33 cellular contexts compared by ENCODE assay signal in the genomic region with DNA sequence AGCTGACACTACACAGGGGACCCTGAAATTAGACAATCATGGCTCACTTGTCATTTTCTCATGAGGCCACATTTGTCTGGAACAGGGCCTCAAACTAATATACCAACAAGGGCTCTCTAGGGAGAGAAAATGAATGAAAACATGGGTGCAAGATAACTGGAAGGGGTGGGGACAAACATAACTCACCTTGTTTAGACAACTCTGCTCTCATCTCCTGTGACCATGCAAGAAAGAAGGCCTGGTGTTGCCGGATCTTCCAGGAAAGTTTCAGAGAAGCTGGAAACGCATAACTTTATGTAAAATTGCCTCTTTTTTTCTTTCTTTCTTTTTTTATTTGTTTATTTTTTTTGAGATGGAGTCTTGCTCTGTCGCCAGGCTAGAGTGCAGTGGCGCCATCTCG.
"Had no signal": no experiment of that assay in that cellular context is flagged by ENCODE, and none has a peak within 500 bp of the region (broad histone marks: within the 10 kb centered on the region; RNA-seq: fewer than 3 reads in every experiment).

No MANE protein-coding gene starts in this region.

- H3K36me3 ChIP-seq: adrenal gland, ascending aorta, brain microvascular endothelial cell, breast epithelium, cardiac muscle cell had no signal

- H3K27ac ChIP-seq: adrenal gland, ascending aorta, body of pancreas, brain microvascular endothelial cell, breast epithelium, cardiac muscle cell had no signal

- H3K27me3 ChIP-seq: adrenal gland, ascending aorta, body of pancreas, brain microvascular endothelial cell, breast epithelium, cardiac muscle cell had no signal

- H3K4me1 ChIP-seq: adrenal gland, ascending aorta, body of pancreas, breast epithelium had no signal

- H3K9me3 ChIP-seq: adrenal gland, ascending aorta, body of pancreas, breast epithelium had no signal

- ATAC-seq: activated naive CD4-positive, alpha-beta T cell treated with anti-CD3 and anti-CD28 coated beads, Interleukin-2, amount 50 U/mL, for 72 hours; activated naive CD8-positive, alpha-beta T cell treated with anti-CD3 and anti-CD28 coated beads, Interleukin-2, amount 50 U/mL, for 24 hours; activated T-cell treated with anti-CD3 and anti-CD28 coated beads, Interleukin-2, amount 50 U/mL, for 4 hours; activated T-cell treated with anti-CD3 and anti-CD28 coated beads, Interleukin-2, amount 50 U/mL, for 72 hours; activated T-helper 17 cell treated with anti-CD3 and anti-CD28 coated beads, Interleukin-2, amount 50 U/mL, for 72 hours; body of pancreas had no signal

- H3K4me3 ChIP-seq: adrenal gland, ascending aorta, body of pancreas, breast epithelium, cardiac muscle cell had no signal

- FAIRE-seq: astrocyte, bronchial epithelial cell had no signal

- DNase-seq: activated effector memory CD4-positive, alpha-beta T cell treated with anti-CD3 and anti-CD28 coated beads, Interleukin-2, amount 50 U/mL, for 16 hours; activated effector memory CD4-positive, alpha-beta T cell treated with Interleukin-2 at 50 U/mL for 16 hours; activated gamma-delta T cell; activated gamma-delta T cell treated with Interleukin-2 at 50 U/mL for 16 hours; activated naive CD4-positive, alpha-beta T cell; activated naive CD4-positive, alpha-beta T cell treated with anti-CD3 and anti-CD28 coated beads for 36 hours; activated naive CD4-positive, alpha-beta T cell treated with anti-CD3 and anti-CD28 coated beads, Interleukin-2, amount 10 ng/mL, durations not matched to agents 7 days and 5 days; activated naive CD4-positive, alpha-beta T cell treated with anti-CD3 and anti-CD28 coated beads, Interleukin-2, amount 50 U/mL, for 16 hours; activated naive CD4-positive, alpha-beta T cell treated with Interleukin-2 at 50 U/mL for 16 hours; activated naive CD8-positive, alpha-beta T cell treated with anti-CD3 and anti-CD28 coated beads for 36 hours; activated naive CD8-positive, alpha-beta T cell treated with anti-CD3 and anti-CD28 coated beads, Interleukin-2, amount 10 ng/mL, durations not matched to agents 7 days and 5 days; activated naive CD8-positive, alpha-beta T cell treated with anti-CD3 and anti-CD28 coated beads, Interleukin-2, amount 50 U/mL, for 24 hours; activated T-cell treated with anti-CD3 and anti-CD28 coated beads, Interleukin-2, amount 50 U/mL, for 24 hours; activated T-cell treated with anti-CD3 and anti-CD28 coated beads, Interleukin-2, amount 50 U/mL, for 4 hours; activated T-cell treated with anti-CD3 and anti-CD28 coated beads, Interleukin-2, amount 50 U/mL, for 48 hours; activated T-cell treated with anti-CD3 and anti-CD28 coated beads, Interleukin-2, amount 50 U/mL, for 72 hours; adrenal gland; amniotic stem cell; amygdala; anterior cingulate cortex; aorta; body of pancreas; brain microvascular endothelial cell; caudate nucleus; central memory CD4-positive, alpha-beta T cell; cerebellar nuclear complex had no signal
